ENCODE assay signal across 27 cellular contexts in the genomic region with DNA sequence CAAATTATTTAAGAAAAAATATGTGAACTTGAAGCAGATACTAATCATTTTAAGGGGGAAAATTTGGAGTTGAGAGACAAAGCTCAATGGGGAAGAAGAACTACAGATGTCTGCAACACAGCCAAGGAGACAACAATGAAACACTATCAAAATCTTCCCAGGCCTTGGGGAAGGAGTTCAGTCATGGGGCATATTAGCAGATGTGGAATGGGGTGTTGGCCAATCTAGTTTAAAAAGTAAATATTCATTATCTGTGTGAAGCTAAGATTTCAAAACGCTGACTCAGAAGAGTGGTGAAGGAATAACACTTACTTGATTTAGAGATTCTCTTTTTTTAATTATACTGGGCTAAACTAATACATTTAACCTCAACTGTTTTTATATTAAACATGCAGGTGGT.
DNase-seq lines count a peak whose midpoint lies in the region; ATAC-seq and TF ChIP-seq lines count a peak whose summit lies in the region.
"Had no signal": no experiment of that assay in that cellular context is flagged by ENCODE, and none has a peak within 500 bp of the region (broad histone marks: within the 10 kb centered on the region; RNA-seq: fewer than 3 reads in every experiment).

No MANE protein-coding gene starts in this region.

- no peak for TF ChIP-seq EP300 in sigmoid colon (IDR thresholded peaks at IDR 0.05)

- DNase-seq in GM04504 (ENCODE audit: low read depth), result peak; percentile 47
- peak; percentile 24 for DNase-seq in astrocyte of the hippocampus (ENCODE audit: low read depth, low spot score)
- DNase-seq in fibroblast of peridontal ligament (ENCODE audit: extremely low read depth), result peak; percentile 63
- peak; percentile 12 for DNase-seq in stromal cell of bone marrow (ENCODE audit: low read depth)
- DNase-seq in activated CD4-positive, CD25-positive, alpha-beta regulatory T cell treated with anti-CD3 and anti-CD28 coated beads, Interleukin-2, amount 50 U/mL, for 72 hours, result no peak
- DNase-seq in sigmoid colon, result no peak
- DNase-seq: activated CD4-positive, alpha-beta T cell treated with anti-CD3 and anti-CD28 coated beads for 4 hours; activated CD8-positive, alpha-beta memory T cell treated with anti-CD3 and anti-CD28 coated beads for 24 hours; activated gamma-delta T cell; activated T-cell treated with anti-CD3 and anti-CD28 coated beads, Interleukin-2, amount 50 U/mL, for 1 hour; DND-41; immature natural killer cell; Kasumi-1; left ventricle myocardium superior; NCI-H1048; NCI-H2029; NCI-H345; NCI-H748 treated with DMSO at 0.1 percent for 48 hours; ovary; right cardiac atrium; stimulated activated naive CD8-positive, alpha-beta T cell treated with anti-CD3 and anti-CD28 coated beads, Interleukin-15, Interleukin-2, amounts not matched to agents 100 U/mL and 50 U/mL, for 24 hours; thyroid gland had no signal

- peaks cover 0 to 3% (median 0%) of the 10 kb centered on the region in 4 donors for H3K9me3 ChIP-seq in sigmoid colon
- H3K9me3 ChIP-seq: HAP-1, ovary, thyroid gland had no signal

- no peak overlapping the region for H3K27ac ChIP-seq in sigmoid colon
- H3K27ac ChIP-seq: ovary, RWPE1, SK-N-MC, thyroid gland had no signal

- intact Hi-C loops in sigmoid colon (cut with DNase I), result no loop called here

- H3K4me1 ChIP-seq in sigmoid colon, result no peaks in the 10 kb centered on the region
- H3K4me1 ChIP-seq: HAP-1, thyroid gland had no signal

- TF ChIP-seq CTCF in sigmoid colon (IDR thresholded peaks at IDR 0.05), result no peak

- TF ChIP-seq POLR2A in sigmoid colon (IDR thresholded peaks at IDR 0.05), result no peak

- no peak overlapping the region for H3K4me3 ChIP-seq in sigmoid colon
- H3K4me3 ChIP-seq: HAP-1, ovary, SK-N-MC, thyroid gland had no signal

- H3K27me3 ChIP-seq in sigmoid colon, result no peaks in the 10 kb centered on the region
- H3K27me3 ChIP-seq: ovary, thyroid gland had no signal

- H3K36me3 ChIP-seq in sigmoid colon, result no peaks in the 10 kb centered on the region
- H3K36me3 ChIP-seq: HAP-1, ovary, thyroid gland had no signal

- no peak for ATAC-seq in GM21529 (IDR thresholded peaks at IDR 0.05; ENCODE audit: unreplicated experiment)
- ATAC-seq: left ventricle myocardium superior; natural killer cell treated with Interleukin-12 subunit alpha and Interleukin-12 subunit beta and Interleukin-15 and Interleukin-18, amount 100 ng/mL, for 72 hours; right cardiac atrium; stimulated activated naive CD8-positive, alpha-beta T cell treated with anti-CD3 and anti-CD28 coated beads, Interleukin-15, Interleukin-2, amounts not matched to agents 100 U/mL and 50 U/mL, for 24 hours had no signal

- 25 to 63% methylated on average over 1 of the region's 1 CpG for WGBS in sigmoid colon, 2 donors

Comparison
In these comparisons a context has a peak if more than half of its experiments do, and no peak if none do; other contexts are left out.
1. DNase-seq: peak in GM04504 (single experiment), astrocyte of the hippocampus (single experiment), fibroblast of peridontal ligament (single experiment) and stromal cell of bone marrow (single experiment); none in activated CD4-positive, CD25-positive, alpha-beta regulatory T cell treated with anti-CD3 and anti-CD28 coated beads, Interleukin-2, amount 50 U/mL, for 72 hours (single experiment) and sigmoid colon (single experiment).